In the genomic region with DNA sequence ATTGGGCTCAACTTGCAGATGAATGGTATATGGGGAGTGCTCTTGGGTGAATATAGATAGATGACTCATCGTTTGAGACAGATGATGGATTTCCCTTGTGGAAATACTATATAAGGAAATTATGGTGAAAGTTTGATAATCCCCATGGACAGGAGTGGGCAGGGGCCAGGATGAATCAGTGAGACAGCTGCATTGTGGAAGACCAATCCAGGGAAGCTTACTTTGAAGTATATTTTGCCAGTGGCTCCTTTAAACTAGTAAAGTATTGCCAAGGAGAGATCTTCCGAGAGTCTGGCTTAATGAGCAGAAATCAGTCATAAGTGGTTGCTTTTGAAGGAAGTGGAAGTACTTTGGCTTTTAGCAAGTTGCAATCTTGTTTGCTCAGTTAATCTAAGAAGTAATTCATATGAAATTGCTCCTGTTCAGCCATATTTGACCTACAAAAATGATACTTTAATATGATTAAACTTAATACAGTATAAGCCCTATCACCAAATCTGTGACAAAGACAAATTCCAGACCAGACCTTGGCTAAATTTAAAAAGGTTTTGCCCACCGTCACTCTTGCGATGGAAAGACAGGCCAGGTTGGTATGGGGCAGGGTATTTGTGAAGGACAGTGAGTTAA, we compare ENCODE assay signal across 12 cellular contexts. TPM values are rescaled to one million over a fixed set of nuclear protein-coding genes. Genes with fewer than 3 reads are reported as not detected.
DNase-seq lines count a peak whose midpoint lies in the region; ATAC-seq and TF ChIP-seq lines count a peak whose summit lies in the region.
"Had no signal": no experiment of that assay in that cellular context is flagged by ENCODE, and none has a peak within 500 bp of the region (broad histone marks: within the 10 kb centered on the region; RNA-seq: fewer than 3 reads in every experiment).

No MANE protein-coding gene starts in this region.

- no TSS peak for BruUV-seq in A673 (replicated peaks; lab: Mats Ljungman, UMichigan)

- no peak overlapping the region for H3K4me3 ChIP-seq in A673 (ENCODE audit: low read depth, low read length, poor library complexity, severe bottlenecking)
- peak overlapping the region; percentile 3 for H3K4me3 ChIP-seq in adipocyte (ENCODE audit: low read length)
- H3K4me3 ChIP-seq: tibial artery had no signal

- no peak overlapping the region for H3K9ac ChIP-seq in adipocyte (ENCODE audit: low read length)

- no peak for ATAC-seq in activated naive CD8-positive, alpha-beta T cell treated with anti-CD3 and anti-CD28 coated beads, Interleukin-2, amount 50 U/mL, for 24 hours
- ATAC-seq: activated CD4-positive, CD25-positive, alpha-beta regulatory T cell treated with anti-CD3 and anti-CD28 coated beads, Interleukin-2, amount 50 U/mL, for 24 hours had no signal

- TF ChIP-seq CTCF in A673 (conservative IDR thresholded peaks at IDR 0.05; ENCODE audit: low read depth, low read length): no peak

- H3K4me1 Mint-ChIP-seq in activated naive CD8-positive, alpha-beta T cell treated with anti-CD3 and anti-CD28 coated beads, Interleukin-2, amount 50 U/mL, for 24 hours: no peaks in the 10 kb centered on the region
- H3K4me1 Mint-ChIP-seq: activated naive CD8-positive, alpha-beta T cell treated with anti-CD3 and anti-CD28 coated beads, Interleukin-2, amount 10 ng/mL, durations not matched to agents 7 days and 5 days had no signal

- H3K9me3 Mint-ChIP-seq in activated naive CD8-positive, alpha-beta T cell treated with anti-CD3 and anti-CD28 coated beads, Interleukin-2, amount 50 U/mL, for 24 hours: peaks cover 7% of the 10 kb centered on the region

- H3K27me3 ChIP-seq in A673 (replicated peaks; ENCODE audit: insufficient read depth, low read depth, low read length, poor library complexity) (no peaks in the 10 kb centered on the region), adipocyte (replicated peaks; ENCODE audit: control insufficient read depth, insufficient read depth, low read length) (no peaks in the 10 kb centered on the region)
- H3K27me3 ChIP-seq: tibial artery had no signal

- peak overlapping the region; percentile 28 for H3K27ac ChIP-seq in A673 (ENCODE audit: low read depth, low read length, poor library complexity, severe bottlenecking)
- H3K27ac ChIP-seq: tibial artery had no signal

- H3K27ac Mint-ChIP-seq in activated naive CD8-positive, alpha-beta T cell treated with anti-CD3 and anti-CD28 coated beads, Interleukin-2, amount 50 U/mL, for 24 hours: no peak overlapping the region
- H3K27ac Mint-ChIP-seq: activated naive CD8-positive, alpha-beta T cell treated with anti-CD3 and anti-CD28 coated beads, Interleukin-2, amount 10 ng/mL, durations not matched to agents 7 days and 5 days had no signal

- H3K4me1 ChIP-seq in A673 (ENCODE audit: insufficient read depth, low read length, poor library complexity, severe bottlenecking) (peaks cover 17% of the 10 kb centered on the region), adipocyte (ENCODE audit: control insufficient read depth, insufficient read depth, low read length) (peaks cover 15% of the 10 kb centered on the region)
- H3K4me1 ChIP-seq: tibial artery had no signal

- POLR2A ChIA-PET in A673 (lab: Charles Lee; ENCODE audit: low non-redundant PET): no interaction called here

- H3K4me3 Mint-ChIP-seq in activated naive CD8-positive, alpha-beta T cell treated with anti-CD3 and anti-CD28 coated beads, Interleukin-2, amount 50 U/mL, for 24 hours: no peak overlapping the region
- H3K4me3 Mint-ChIP-seq: activated naive CD8-positive, alpha-beta T cell treated with anti-CD3 and anti-CD28 coated beads, Interleukin-2, amount 10 ng/mL, durations not matched to agents 7 days and 5 days had no signal

- CTCF ChIA-PET in A673 (lab: Charles Lee): no interaction called here

- peaks cover 9% of the 10 kb centered on the region for H3K9me3 ChIP-seq in A673 (ENCODE audit: low read depth, low read length, poor library complexity, severe bottlenecking)
- H3K9me3 ChIP-seq in adipocyte (ENCODE audit: control insufficient read depth, low read length): peaks cover 3% of the 10 kb centered on the region

- no peaks in the 10 kb centered on the region for H3K36me3 ChIP-seq in A673 (ENCODE audit: insufficient read depth, low read length, poor library complexity, severe bottlenecking)
- H3K36me3 ChIP-seq in adipocyte (ENCODE audit: control insufficient read depth, insufficient read depth, low read length, severe bottlenecking): no peaks in the 10 kb centered on the region

- DNase-seq in A673 (ENCODE audit: low spot score): peak; percentile 62
- DNase-seq in HT1080 (ENCODE audit: low read depth): peak; percentile 86
- DNase-seq in adipocyte (ENCODE audit: low read depth): no peak
- peak; percentile 62 for DNase-seq in iris pigment epithelial cell (ENCODE audit: low read depth)
- DNase-seq in activated effector memory CD4-positive, alpha-beta T cell treated with Interleukin-2 at 50 U/mL for 16 hours: no peak
- no peak for DNase-seq in activated naive CD8-positive, alpha-beta T cell treated with anti-CD3 and anti-CD28 coated beads, Interleukin-2, amount 50 U/mL, for 24 hours
- DNase-seq in NCI-H187 treated with DMSO at 0.1 percent for 48 hours (lab: John Stamatoyannopoulos, UW): no peak
- no peak for DNase-seq in NCI-H2081 treated with DMSO at 0.1 percent for 48 hours (lab: John Stamatoyannopoulos, UW)
- DNase-seq: activated naive CD8-positive, alpha-beta T cell treated with anti-CD3 and anti-CD28 coated beads, Interleukin-2, amount 10 ng/mL, durations not matched to agents 7 days and 5 days; T-helper 1 cell; tibial artery had no signal

- intact Hi-C loops in A673 (cut with micrococcal nuclease; ENCODE audit: unreplicated experiment): no loop called here

- H3K36me3 Mint-ChIP-seq in activated naive CD8-positive, alpha-beta T cell treated with anti-CD3 and anti-CD28 coated beads, Interleukin-2, amount 50 U/mL, for 24 hours (ENCODE audit: low read depth): no peaks in the 10 kb centered on the region
- H3K36me3 Mint-ChIP-seq: activated naive CD8-positive, alpha-beta T cell treated with anti-CD3 and anti-CD28 coated beads, Interleukin-2, amount 10 ng/mL, durations not matched to agents 7 days and 5 days had no signal

- H3K27me3 Mint-ChIP-seq in activated naive CD8-positive, alpha-beta T cell treated with anti-CD3 and anti-CD28 coated beads, Interleukin-2, amount 50 U/mL, for 24 hours: peaks cover 14% of the 10 kb centered on the region

RNA-seq across cellular contexts. Expression of a gene that starts 9.3 kb away (rescaled TPM):
- 202 and 206 TPM in 2 replicates for total RNA-seq in A673 (2021)
- 44.5 and 45.8 TPM in 2 replicates for total RNA-seq in HT1080 (2014; rRNA removed; shearing (Covaris generic))
- 15.7 and 18.1 TPM in 2 replicates for polyA plus RNA-seq in HT1080 (2015; cell fraction: cytosol; rRNA removed)
- 277 and 305 TPM in 2 replicates for polyA plus RNA-seq in HT1080 (2015; cell fraction: nucleus; rRNA removed)

Comparison
In these comparisons a context has a peak if more than half of its experiments do, and no peak if none do; other contexts are left out.
1. DNase-seq: peak in A673 (single experiment), HT1080 (single experiment) and iris pigment epithelial cell (single experiment); none in adipocyte (single experiment), activated effector memory CD4-positive, alpha-beta T cell treated with Interleukin-2 at 50 U/mL for 16 hours (single experiment), activated naive CD8-positive, alpha-beta T cell treated with anti-CD3 and anti-CD28 coated beads, Interleukin-2, amount 50 U/mL, for 24 hours (single experiment), NCI-H187 treated with DMSO at 0.1 percent for 48 hours (single experiment) and NCI-H2081 treated with DMSO at 0.1 percent for 48 hours (single experiment).